In genomic region chr13:112444001-112444311, GRCh38 we compare ENCODE assay signal across 8 cellular contexts.
DNase-seq lines count a peak whose midpoint lies in the region; ATAC-seq and TF ChIP-seq lines count a peak whose summit lies in the region.

No MANE protein-coding gene starts in this region.

- DNase-seq in GM06990 (ENCODE audit: extremely low read depth, insufficient read length) (peak; percentile 28), HFF-Myc (ENCODE audit: extremely low read depth, low read depth) (peak; percentile 5), NCI-H1694 (lab: John Stamatoyannopoulos, UW) (peak; percentile 37), fibroblast of gingiva (ENCODE audit: low read depth) (peak; percentile 26), natural killer cell (peak; percentile 33), tibial artery (peak; percentile 20 to 62)
- DNase-seq in activated CD4-positive, alpha-beta T cell treated with anti-CD3 and anti-CD28 coated beads, Interleukin-2, amount 10 ng/mL, durations not matched to agents 7 days and 5 days, result peak; percentile 58

- no peaks in the 10 kb centered on the region for H3K9me3 Mint-ChIP-seq in activated CD4-positive, alpha-beta T cell treated with anti-CD3 and anti-CD28 coated beads, Interleukin-2, amount 10 ng/mL, durations not matched to agents 7 days and 5 days
- no peaks in the 10 kb centered on the region for H3K9me3 Mint-ChIP-seq in natural killer cell

- H3K4me3 Mint-ChIP-seq in activated CD4-positive, alpha-beta T cell treated with anti-CD3 and anti-CD28 coated beads, Interleukin-2, amount 10 ng/mL, durations not matched to agents 7 days and 5 days, result no peak overlapping the region
- H3K4me3 Mint-ChIP-seq in natural killer cell, result no peak overlapping the region

- H3K4me1 ChIP-seq in tibial artery, result no peaks in the 10 kb centered on the region

- H3K4me1 Mint-ChIP-seq in activated CD4-positive, alpha-beta T cell treated with anti-CD3 and anti-CD28 coated beads, Interleukin-2, amount 10 ng/mL, durations not matched to agents 7 days and 5 days, result no peaks in the 10 kb centered on the region
- no peaks in the 10 kb centered on the region for H3K4me1 Mint-ChIP-seq in natural killer cell

- H3K27ac Mint-ChIP-seq in activated CD4-positive, alpha-beta T cell treated with anti-CD3 and anti-CD28 coated beads, Interleukin-2, amount 10 ng/mL, durations not matched to agents 7 days and 5 days, result no peak overlapping the region
- H3K27ac Mint-ChIP-seq in natural killer cell, result no peak overlapping the region

- H3K36me3 ChIP-seq in GM06990 (ENCODE audit: control insufficient read depth, insufficient read depth, low read length) (no peaks in the 10 kb centered on the region), tibial artery (no peaks in the 10 kb centered on the region)

- POLR2A ChIA-PET in activated CD4-positive, alpha-beta T cell treated with anti-CD3 and anti-CD28 coated beads, Interleukin-2, amount 10 ng/mL, durations not matched to agents 7 days and 5 days (lab: Charles Lee), result no interaction called here

- CTCF ChIA-PET in activated CD4-positive, alpha-beta T cell treated with anti-CD3 and anti-CD28 coated beads, Interleukin-2, amount 10 ng/mL, durations not matched to agents 7 days and 5 days (lab: Charles Lee), result interaction anchor here (1.0 kb wide), 1 partner anchor 14 kb away, joined by 3 read pairs; no protein-coding TSS in a partner anchor

- H3K27me3 ChIP-seq in GM06990 (replicated peaks; ENCODE audit: control insufficient read depth, insufficient read depth, low read length) (no peaks in the 10 kb centered on the region), tibial artery (peaks cover 0 to 50% of the 10 kb centered on the region in 2 donors)

- intact Hi-C loops in natural killer cell (cut with micrococcal nuclease), result loop anchor here (10.0 kb wide), 1 partner anchor 969 kb away; no protein-coding TSS in a partner anchor
- intact Hi-C loops in tibial artery (cut with DNase I; ENCODE audit: low total_unique reads), result loop anchor here (5.0 kb wide), 1 partner anchor 972 kb away; no protein-coding TSS in a partner anchor

- peaks cover 8% of the 10 kb centered on the region for H3K27me3 Mint-ChIP-seq in activated CD4-positive, alpha-beta T cell treated with anti-CD3 and anti-CD28 coated beads, Interleukin-2, amount 10 ng/mL, durations not matched to agents 7 days and 5 days
- H3K27me3 Mint-ChIP-seq in natural killer cell (ENCODE audit: low read depth in 2 of 2), result peaks cover 20 to 22% of the 10 kb centered on the region in 2 donors

- no peak overlapping the region for H3K4me3 ChIP-seq in GM06990 (replicated peaks; ENCODE audit: low read depth, low read length)
- no peak overlapping the region for H3K4me3 ChIP-seq in HFF-Myc (replicated peaks; ENCODE audit: low read depth, low read length)
- H3K4me3 ChIP-seq in tibial artery, result no peak overlapping the region

- H3K36me3 Mint-ChIP-seq in activated CD4-positive, alpha-beta T cell treated with anti-CD3 and anti-CD28 coated beads, Interleukin-2, amount 10 ng/mL, durations not matched to agents 7 days and 5 days (ENCODE audit: low read depth), result no peaks in the 10 kb centered on the region
- H3K36me3 Mint-ChIP-seq in natural killer cell, result no peaks in the 10 kb centered on the region

- TF ChIP-seq CTCF in GM06990 (IDR thresholded peaks at IDR 0.05; ENCODE audit: insufficient read depth, low read length, poor library complexity, severe bottlenecking) (peak; percentile 90), HFF-Myc (IDR thresholded peaks at IDR 0.05; ENCODE audit: low read depth, low read length, missing control alignments) (peak; percentile 92), natural killer cell (IDR thresholded peaks at IDR 0.05) (peak; percentile 53), tibial artery (IDR thresholded peaks at IDR 0.05) (peak; percentile 58 to 73)

- H3K9me3 ChIP-seq in tibial artery, result no peaks in the 10 kb centered on the region

- peak in 2 of 3 donors; percentile 40 to 78 for ATAC-seq in natural killer cell
- no peak for ATAC-seq in GM21825 (IDR thresholded peaks at IDR 0.05; ENCODE audit: unreplicated experiment)

- H3K27ac ChIP-seq in tibial artery, result no peak overlapping the region

Comparison
In these comparisons a context has a peak if more than half of its experiments do, and no peak if none do; other contexts are left out.
1. DNase-seq: peak in every context shown above with its lines; median percentile 58 in activated CD4-positive, alpha-beta T cell treated with anti-CD3 and anti-CD28 coated beads, Interleukin-2, amount 10 ng/mL, durations not matched to agents 7 days and 5 days; 41 in tibial artery; 37 in NCI-H1694; 33 in natural killer cell; 28 in GM06990; 26 in fibroblast of gingiva; 5 in HFF-Myc.